In genomic region chr19:35716735-35716984, GRCh38 we compare ENCODE assay signal across 6 cellular contexts. TPM values are rescaled to one million over a fixed set of nuclear protein-coding genes. Genes with fewer than 3 reads are reported as not detected.
DNase-seq lines count a peak whose midpoint lies in the region; ATAC-seq and TF ChIP-seq lines count a peak whose summit lies in the region.

No MANE protein-coding gene starts in this region.

- DNase-seq in AG10803 (ENCODE audit: low read depth): no peak
- no peak for DNase-seq in astrocyte of the spinal cord (ENCODE audit: low read depth, low spot score)
- DNase-seq in naive thymus-derived CD8-positive, alpha-beta T cell: no peak
- DNase-seq in NCI-H82 (lab: John Stamatoyannopoulos, UW): no peak
- DNase-seq in islet precursor cell: no peak

- CTCF ChIA-PET in HEK293 (lab: Yijun Ruan, JAX): interaction anchor here (1.0 to 6.0 kb wide), 2 partner anchors 21 to 29 kb away, joined by 5 to 119 read pairs; partner anchors contain the start of genes PSENEN and U2AF1L4

- no peaks in the 10 kb centered on the region for H3K9me3 Mint-ChIP-seq in naive thymus-derived CD8-positive, alpha-beta T cell

- peaks cover 41 to 74% (median 64%) of the 10 kb centered on the region in 4 donors for H3K4me1 Mint-ChIP-seq in naive thymus-derived CD8-positive, alpha-beta T cell

- H3K36me3 Mint-ChIP-seq in naive thymus-derived CD8-positive, alpha-beta T cell: peaks cover 0 to 14% (median 0%) of the 10 kb centered on the region in 3 donors

- H3K4me3 ChIP-seq in AG10803 (ENCODE audit: low read length) (peak overlapping the region; percentile 84), HEK293 (ENCODE audit: low read depth, low read length) (peak overlapping the region; percentile 44), astrocyte of the spinal cord (ENCODE audit: low read depth, low read length) (peak overlapping the region; percentile 75)

- POLR2A ChIA-PET in HEK293 (lab: Yijun Ruan, JAX): no interaction called here
- POLR2A ChIA-PET in naive thymus-derived CD8-positive, alpha-beta T cell (lab: Charles Lee): no interaction called here

- no peak for ATAC-seq in naive thymus-derived CD8-positive, alpha-beta T cell

- in situ Hi-C loops in astrocyte of the spinal cord (cut with HindIII; ENCODE audit: low sequenced_read_pairs): no loop called here

- H3K36me3 ChIP-seq in HEK293 (ENCODE audit: control insufficient read depth in 2 of 2, insufficient read depth in 1 of 2, low read length in 2 of 2): peaks cover 22 to 23% of the 10 kb centered on the region in 2 experiments

- no peaks in the 10 kb centered on the region for H3K9me3 ChIP-seq in HEK293 (ENCODE audit: control insufficient read depth, insufficient read depth, low read depth, low read length)

- TF ChIP-seq CTCF in AG10803 (conservative IDR thresholded peaks at IDR 0.05; ENCODE audit: low read length): no peak
- TF ChIP-seq CTCF in HEK293 (tag by site-specific recombination; IDR thresholded peaks at IDR 0.05): no peak
- no peak for TF ChIP-seq CTCF in astrocyte of the spinal cord (IDR thresholded peaks at IDR 0.05; ENCODE audit: low read depth, low read length)

- H3K27ac ChIP-seq in HEK293 (ENCODE audit: extremely low read depth, low read depth, low read length): peak overlapping the region; percentile 93

- peaks cover 23% of the 10 kb centered on the region for H3K4me1 ChIP-seq in HEK293 (ENCODE audit: control insufficient read depth, insufficient read depth, low read length)

- H3K27me3 Mint-ChIP-seq in naive thymus-derived CD8-positive, alpha-beta T cell: no peaks in the 10 kb centered on the region

- H3K27ac Mint-ChIP-seq in naive thymus-derived CD8-positive, alpha-beta T cell: peak overlapping the region; percentile 89 to 97 (median 94)

- H3K4me3 Mint-ChIP-seq in naive thymus-derived CD8-positive, alpha-beta T cell: peak overlapping the region; percentile 89 to 99 (median 94)

TF ChIP-seq in HEK293, 187 proteins besides CTCF, POLR2A, EP300 and RAD21 (continues in another document):
- TF ChIP-seq SALL2 (tag by site-specific recombination; IDR thresholded peaks at IDR 0.05; ENCODE audit: borderline replicate concordance) (no peak), ZNF19 (tag by site-specific recombination; IDR thresholded peaks at IDR 0.05; ENCODE audit: low read depth) (no peak), ZFP41 (tag by site-specific recombination; IDR thresholded peaks at IDR 0.05; ENCODE audit: borderline replicate concordance) (no peak), ZIC2 (tag by site-specific recombination; IDR thresholded peaks at IDR 0.05) (0 out of 2 replicates have a peak, but pooled peaks have one; percentile 38), ZNF707 (tag by site-specific recombination; IDR thresholded peaks at IDR 0.05) (no peak), TRIM28 (IDR thresholded peaks at IDR 0.05; ENCODE audit: borderline replicate concordance, low read length) (peak; percentile 85; the same call in 1 of the 2 replicates), PRDM6 (tag by site-specific recombination; IDR thresholded peaks at IDR 0.05) (no peak), ZBTB8A (tag by site-specific recombination; IDR thresholded peaks at IDR 0.05) (peak; percentile 98), ZEB2 (tag by site-specific recombination; IDR thresholded peaks at IDR 0.05) (no peak), ZNF660 (tag by site-specific recombination; IDR thresholded peaks at IDR 0.05) (peak; percentile 82; the same call in 1 of the 2 replicates), ZSCAN16 (tag by site-specific recombination; IDR thresholded peaks at IDR 0.05) (no peak), ZNF223 (tag by site-specific recombination; IDR thresholded peaks at IDR 0.05) (no peak)
- TF ChIP-seq, protein P1, sequence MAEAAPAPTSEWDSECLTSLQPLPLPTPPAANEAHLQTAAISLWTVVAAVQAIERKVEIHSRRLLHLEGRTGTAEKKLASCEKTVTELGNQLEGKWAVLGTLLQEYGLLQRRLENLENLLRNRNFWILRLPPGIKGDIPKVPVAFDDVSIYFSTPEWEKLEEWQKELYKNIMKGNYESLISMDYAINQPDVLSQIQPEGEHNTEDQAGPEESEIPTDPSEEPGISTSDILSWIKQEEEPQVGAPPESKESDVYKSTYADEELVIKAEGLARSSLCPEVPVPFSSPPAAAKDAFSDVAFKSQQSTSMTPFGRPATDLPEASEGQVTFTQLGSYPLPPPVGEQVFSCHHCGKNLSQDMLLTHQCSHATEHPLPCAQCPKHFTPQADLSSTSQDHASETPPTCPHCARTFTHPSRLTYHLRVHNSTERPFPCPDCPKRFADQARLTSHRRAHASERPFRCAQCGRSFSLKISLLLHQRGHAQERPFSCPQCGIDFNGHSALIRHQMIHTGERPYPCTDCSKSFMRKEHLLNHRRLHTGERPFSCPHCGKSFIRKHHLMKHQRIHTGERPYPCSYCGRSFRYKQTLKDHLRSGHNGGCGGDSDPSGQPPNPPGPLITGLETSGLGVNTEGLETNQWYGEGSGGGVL (tag by site-specific recombination; IDR thresholded peaks at IDR 0.05): no peak
- TF ChIP-seq, protein P2, sequence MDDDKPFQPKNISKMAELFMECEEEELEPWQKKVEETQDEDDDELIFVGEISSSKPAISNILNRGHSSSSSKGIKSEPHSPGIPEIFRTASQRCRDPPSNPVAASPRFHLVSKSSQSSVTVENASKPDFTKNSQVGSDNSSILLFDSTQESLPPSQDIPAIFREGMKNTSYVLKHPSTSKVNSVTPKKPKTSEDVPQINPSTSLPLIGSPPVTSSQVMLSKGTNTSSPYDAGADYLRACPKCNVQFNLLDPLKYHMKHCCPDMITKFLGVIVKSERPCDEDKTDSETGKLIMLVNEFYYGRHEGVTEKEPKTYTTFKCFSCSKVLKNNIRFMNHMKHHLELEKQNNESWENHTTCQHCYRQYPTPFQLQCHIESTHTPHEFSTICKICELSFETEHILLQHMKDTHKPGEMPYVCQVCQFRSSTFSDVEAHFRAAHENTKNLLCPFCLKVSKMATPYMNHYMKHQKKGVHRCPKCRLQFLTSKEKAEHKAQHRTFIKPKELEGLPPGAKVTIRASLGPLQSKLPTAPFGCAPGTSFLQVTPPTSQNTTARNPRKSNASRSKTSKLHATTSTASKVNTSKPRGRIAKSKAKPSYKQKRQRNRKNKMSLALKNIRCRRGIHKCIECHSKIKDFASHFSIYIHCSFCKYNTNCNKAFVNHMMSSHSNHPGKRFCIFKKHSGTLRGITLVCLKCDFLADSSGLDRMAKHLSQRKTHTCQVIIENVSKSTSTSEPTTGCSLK (tag by site-specific recombination; IDR thresholded peaks at IDR 0.05): no peak
- TF ChIP-seq, protein P3, sequence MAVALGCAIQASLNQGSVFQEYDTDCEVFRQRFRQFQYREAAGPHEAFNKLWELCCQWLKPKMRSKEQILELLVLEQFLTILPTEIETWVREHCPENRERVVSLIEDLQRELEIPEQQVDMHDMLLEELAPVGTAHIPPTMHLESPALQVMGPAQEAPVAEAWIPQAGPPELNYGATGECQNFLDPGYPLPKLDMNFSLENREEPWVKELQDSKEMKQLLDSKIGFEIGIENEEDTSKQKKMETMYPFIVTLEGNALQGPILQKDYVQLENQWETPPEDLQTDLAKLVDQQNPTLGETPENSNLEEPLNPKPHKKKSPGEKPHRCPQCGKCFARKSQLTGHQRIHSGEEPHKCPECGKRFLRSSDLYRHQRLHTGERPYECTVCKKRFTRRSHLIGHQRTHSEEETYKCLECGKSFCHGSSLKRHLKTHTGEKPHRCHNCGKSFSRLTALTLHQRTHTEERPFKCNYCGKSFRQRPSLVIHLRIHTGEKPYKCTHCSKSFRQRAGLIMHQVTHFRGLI (tag by site-specific recombination; IDR thresholded peaks at IDR 0.05): 0 out of 2 replicates have a peak, but pooled peaks have one; percentile 55

RNA-seq across cellular contexts. Expression of gene KMT2B, which starts 1.1 kb away (rescaled TPM):
- total RNA-seq in naive thymus-derived CD8-positive, alpha-beta T cell: 10 to 100 TPM; 73.9 to 79.2 TPM
- polyA plus RNA-seq in naive thymus-derived CD8-positive, alpha-beta T cell: 1 to 10 TPM in 1 of 3 donors, under 1 TPM in 2; 0.60 to 2.8 (median 0.83) TPM

RNA-seq across cellular contexts. Expression of gene ZBTB32, which starts 12.3 kb away (rescaled TPM):
- total RNA-seq in naive thymus-derived CD8-positive, alpha-beta T cell: under 1 TPM; 0.21 to 0.36 TPM
- polyA plus RNA-seq in naive thymus-derived CD8-positive, alpha-beta T cell: under 1 TPM; 0.15 to 0.68 (median 0.43) TPM

RNA-seq across cellular contexts. Expression of gene IGFLR1, which starts 25.6 kb away (rescaled TPM):
- total RNA-seq in naive thymus-derived CD8-positive, alpha-beta T cell: 10 to 100 TPM; 79.8 to 82.5 TPM
- 10 to 100 TPM; 70.2 to 92.7 (median 92.6) TPM for polyA plus RNA-seq in naive thymus-derived CD8-positive, alpha-beta T cell

RNA-seq across cellular contexts. Expression of gene U2AF1L4, which starts 28.6 kb away (rescaled TPM):
- total RNA-seq in naive thymus-derived CD8-positive, alpha-beta T cell: 10 to 100 TPM; 52.7 to 53.1 TPM
- polyA plus RNA-seq in naive thymus-derived CD8-positive, alpha-beta T cell: 10 to 100 TPM; 43.1 to 93.1 (median 76.6) TPM

RNA-seq across cellular contexts. Expression of gene PSENEN, which starts 28.8 kb away (rescaled TPM):
- total RNA-seq in naive thymus-derived CD8-positive, alpha-beta T cell: 10 to 100 TPM; 23.0 to 26.2 TPM
- 10 to 100 TPM; 68.7 to 76.5 (median 71.2) TPM for polyA plus RNA-seq in naive thymus-derived CD8-positive, alpha-beta T cell
